ENCODE assay signal across 42 cellular contexts in genomic region chr12:53764630-53765029, GRCh38. TPM values are rescaled to one million over a fixed set of nuclear protein-coding genes. Genes with fewer than 3 reads are reported as not detected.
"Had no signal": no experiment of that assay in that cellular context is flagged by ENCODE, and none has a peak within 500 bp of the region (broad histone marks: within the 10 kb centered on the region; RNA-seq: fewer than 3 reads in every experiment).

No MANE protein-coding gene starts in this region.

- H3K36me3 Mint-ChIP-seq: activated naive CD4-positive, alpha-beta T cell treated with anti-CD3 and anti-CD28 coated beads, Interleukin-2, amount 10 ng/mL, durations not matched to agents 7 days and 5 days; activated naive CD4-positive, alpha-beta T cell treated with anti-CD3 and anti-CD28 coated beads, Interleukin-2, amount 50 U/mL, for 24 hours; activated naive CD4-positive, alpha-beta T cell treated with anti-CD3 and anti-CD28 coated beads, Interleukin-2, amount 50 U/mL, for 72 hours; activated naive CD8-positive, alpha-beta T cell; activated naive CD8-positive, alpha-beta T cell treated with anti-CD3 and anti-CD28 coated beads for 36 hours; activated naive CD8-positive, alpha-beta T cell treated with anti-CD3 and anti-CD28 coated beads, Interleukin-2, amount 10 ng/mL, durations not matched to agents 7 days and 5 days; brain had no signal

- H3K27ac Mint-ChIP-seq: activated naive CD4-positive, alpha-beta T cell treated with anti-CD3 and anti-CD28 coated beads for 36 hours; activated naive CD4-positive, alpha-beta T cell treated with anti-CD3 and anti-CD28 coated beads, Interleukin-2, amount 10 ng/mL, durations not matched to agents 7 days and 5 days; activated naive CD4-positive, alpha-beta T cell treated with anti-CD3 and anti-CD28 coated beads, Interleukin-2, amount 50 U/mL, for 24 hours; activated naive CD4-positive, alpha-beta T cell treated with anti-CD3 and anti-CD28 coated beads, Interleukin-2, amount 50 U/mL, for 72 hours; activated naive CD8-positive, alpha-beta T cell; activated naive CD8-positive, alpha-beta T cell treated with anti-CD3 and anti-CD28 coated beads for 36 hours; activated naive CD8-positive, alpha-beta T cell treated with anti-CD3 and anti-CD28 coated beads, Interleukin-2, amount 10 ng/mL, durations not matched to agents 7 days and 5 days; activated naive CD8-positive, alpha-beta T cell treated with anti-CD3 and anti-CD28 coated beads, Interleukin-2, amount 50 U/mL, for 24 hours; activated T-cell treated with anti-CD3 and anti-CD28 coated beads, Interleukin-2, amount 50 U/mL, for 72 hours; activated T-helper 1 cell treated with anti-CD3 and anti-CD28 coated beads, Interleukin-12 subunit alpha, Interleukin-12 subunit beta, Interleukin-2, Interleukin-4 antibody, amounts not matched to agents 30 ng/mL and 10 ng/mL and 1 ng/mL, durations not matched to agents 14 hours and 24 hours and 36 hours; activated T-helper 17 cell treated with anti-CD3 and anti-CD28 coated beads, Interleukin-2, amount 50 U/mL, for 72 hours; activated T-helper 2 cell treated with anti-CD3 and anti-CD28 coated beads, Interferon-gamma antibody, Interleukin-2, Interleukin-4, amounts not matched to agents 10 μg/mL and 5 μg/mL and 100 μg/mL, durations not matched to agents 14 hours and 24 hours and 36 hours; brain had no signal

- H3K4me1 ChIP-seq: adrenal gland, ascending aorta, body of pancreas, breast epithelium had no signal

- H3K4me1 Mint-ChIP-seq: activated naive CD4-positive, alpha-beta T cell treated with anti-CD3 and anti-CD28 coated beads, Interleukin-2, amount 10 ng/mL, durations not matched to agents 7 days and 5 days; activated naive CD4-positive, alpha-beta T cell treated with anti-CD3 and anti-CD28 coated beads, Interleukin-2, amount 50 U/mL, for 24 hours; activated naive CD8-positive, alpha-beta T cell treated with anti-CD3 and anti-CD28 coated beads for 36 hours; activated naive CD8-positive, alpha-beta T cell treated with anti-CD3 and anti-CD28 coated beads, Interleukin-2, amount 10 ng/mL, durations not matched to agents 7 days and 5 days; activated naive CD8-positive, alpha-beta T cell treated with anti-CD3 and anti-CD28 coated beads, Interleukin-2, amount 50 U/mL, for 24 hours; activated T-helper 17 cell treated with anti-CD3 and anti-CD28 coated beads, Interleukin-2, amount 50 U/mL, for 72 hours; brain; central memory CD8-positive, alpha-beta T cell had no signal

- H3K36me3 ChIP-seq: adrenal gland, ascending aorta, brain microvascular endothelial cell, breast epithelium, cardiac muscle cell had no signal

- DNase-seq: activated effector memory CD4-positive, alpha-beta T cell treated with anti-CD3 and anti-CD28 coated beads, Interleukin-2, amount 50 U/mL, for 16 hours; activated effector memory CD4-positive, alpha-beta T cell treated with Interleukin-2 at 50 U/mL for 16 hours; activated gamma-delta T cell; activated gamma-delta T cell treated with Interleukin-2 at 50 U/mL for 16 hours; activated naive CD4-positive, alpha-beta T cell; activated naive CD4-positive, alpha-beta T cell treated with anti-CD3 and anti-CD28 coated beads for 36 hours; activated naive CD4-positive, alpha-beta T cell treated with anti-CD3 and anti-CD28 coated beads, Interleukin-2, amount 10 ng/mL, durations not matched to agents 7 days and 5 days; activated naive CD4-positive, alpha-beta T cell treated with anti-CD3 and anti-CD28 coated beads, Interleukin-2, amount 50 U/mL, for 16 hours; activated naive CD4-positive, alpha-beta T cell treated with Interleukin-2 at 50 U/mL for 16 hours; activated naive CD8-positive, alpha-beta T cell treated with anti-CD3 and anti-CD28 coated beads for 36 hours; activated naive CD8-positive, alpha-beta T cell treated with anti-CD3 and anti-CD28 coated beads, Interleukin-2, amount 10 ng/mL, durations not matched to agents 7 days and 5 days; activated naive CD8-positive, alpha-beta T cell treated with anti-CD3 and anti-CD28 coated beads, Interleukin-2, amount 50 U/mL, for 24 hours; activated T-cell treated with anti-CD3 and anti-CD28 coated beads, Interleukin-2, amount 50 U/mL, for 4 hours; activated T-cell treated with anti-CD3 and anti-CD28 coated beads, Interleukin-2, amount 50 U/mL, for 48 hours; activated T-cell treated with anti-CD3 and anti-CD28 coated beads, Interleukin-2, amount 50 U/mL, for 72 hours; adrenal gland; amniotic stem cell; amygdala; anterior cingulate cortex; aorta; body of pancreas; brain microvascular endothelial cell; caudate nucleus; central memory CD4-positive, alpha-beta T cell; cerebellar nuclear complex had no signal

- H3K4me3 ChIP-seq: adrenal gland, ascending aorta, body of pancreas, breast epithelium, cardiac muscle cell had no signal

- H3K27me3 ChIP-seq: ascending aorta, body of pancreas had no signal

- FAIRE-seq: astrocyte, bronchial epithelial cell, colon had no signal

- H3K9me3 ChIP-seq: adrenal gland, ascending aorta, body of pancreas, breast epithelium had no signal

- ATAC-seq: activated naive CD4-positive, alpha-beta T cell treated with anti-CD3 and anti-CD28 coated beads, Interleukin-2, amount 50 U/mL, for 72 hours; activated naive CD8-positive, alpha-beta T cell treated with anti-CD3 and anti-CD28 coated beads, Interleukin-2, amount 50 U/mL, for 24 hours; activated T-cell treated with anti-CD3 and anti-CD28 coated beads, Interleukin-2, amount 50 U/mL, for 4 hours; activated T-helper 17 cell treated with anti-CD3 and anti-CD28 coated beads, Interleukin-2, amount 50 U/mL, for 72 hours; body of pancreas had no signal

- H3K4me3 Mint-ChIP-seq: activated naive CD4-positive, alpha-beta T cell treated with anti-CD3 and anti-CD28 coated beads for 36 hours; activated naive CD4-positive, alpha-beta T cell treated with anti-CD3 and anti-CD28 coated beads, Interleukin-2, amount 10 ng/mL, durations not matched to agents 7 days and 5 days; activated naive CD4-positive, alpha-beta T cell treated with anti-CD3 and anti-CD28 coated beads, Interleukin-2, amount 50 U/mL, for 24 hours; activated naive CD8-positive, alpha-beta T cell; activated naive CD8-positive, alpha-beta T cell treated with anti-CD3 and anti-CD28 coated beads for 36 hours; activated naive CD8-positive, alpha-beta T cell treated with anti-CD3 and anti-CD28 coated beads, Interleukin-2, amount 10 ng/mL, durations not matched to agents 7 days and 5 days; activated naive CD8-positive, alpha-beta T cell treated with anti-CD3 and anti-CD28 coated beads, Interleukin-2, amount 50 U/mL, for 24 hours; activated T-cell treated with anti-CD3 and anti-CD28 coated beads, Interleukin-2, amount 50 U/mL, for 4 hours; activated T-cell treated with anti-CD3 and anti-CD28 coated beads, Interleukin-2, amount 50 U/mL, for 72 hours; activated T-helper 1 cell treated with anti-CD3 and anti-CD28 coated beads, Interleukin-12 subunit alpha, Interleukin-12 subunit beta, Interleukin-2, Interleukin-4 antibody, amounts not matched to agents 30 ng/mL and 10 ng/mL and 1 ng/mL, durations not matched to agents 14 hours and 24 hours and 36 hours; activated T-helper 17 cell treated with anti-CD3 and anti-CD28 coated beads, Interleukin-2, amount 50 U/mL, for 72 hours; brain; central memory CD8-positive, alpha-beta T cell had no signal

- H3K27ac ChIP-seq: adrenal gland, ascending aorta, body of pancreas, brain microvascular endothelial cell, breast epithelium, cardiac muscle cell had no signal

- H3K9me3 Mint-ChIP-seq: activated naive CD4-positive, alpha-beta T cell treated with anti-CD3 and anti-CD28 coated beads for 36 hours; activated naive CD4-positive, alpha-beta T cell treated with anti-CD3 and anti-CD28 coated beads, Interleukin-2, amount 10 ng/mL, durations not matched to agents 7 days and 5 days; activated naive CD4-positive, alpha-beta T cell treated with anti-CD3 and anti-CD28 coated beads, Interleukin-2, amount 50 U/mL, for 24 hours; activated naive CD4-positive, alpha-beta T cell treated with anti-CD3 and anti-CD28 coated beads, Interleukin-2, amount 50 U/mL, for 72 hours; activated naive CD8-positive, alpha-beta T cell treated with anti-CD3 and anti-CD28 coated beads for 36 hours; activated naive CD8-positive, alpha-beta T cell treated with anti-CD3 and anti-CD28 coated beads, Interleukin-2, amount 10 ng/mL, durations not matched to agents 7 days and 5 days; activated naive CD8-positive, alpha-beta T cell treated with anti-CD3 and anti-CD28 coated beads, Interleukin-2, amount 50 U/mL, for 24 hours; activated T-cell treated with anti-CD3 and anti-CD28 coated beads, Interleukin-2, amount 50 U/mL, for 4 hours; activated T-cell treated with anti-CD3 and anti-CD28 coated beads, Interleukin-2, amount 50 U/mL, for 72 hours; activated T-helper 1 cell treated with anti-CD3 and anti-CD28 coated beads, Interleukin-12 subunit alpha, Interleukin-12 subunit beta, Interleukin-2, Interleukin-4 antibody, amounts not matched to agents 30 ng/mL and 10 ng/mL and 1 ng/mL, durations not matched to agents 14 hours and 24 hours and 36 hours; activated T-helper 17 cell treated with anti-CD3 and anti-CD28 coated beads, Interleukin-2, amount 50 U/mL, for 72 hours; activated T-helper 2 cell treated with anti-CD3 and anti-CD28 coated beads, Interferon-gamma antibody, Interleukin-2, Interleukin-4, amounts not matched to agents 10 μg/mL and 5 μg/mL and 100 μg/mL, durations not matched to agents 14 hours and 24 hours and 36 hours; central memory CD8-positive, alpha-beta T cell had no signal

RNA-seq across cellular contexts. Expression of gene CISTR, which starts 12.9 kb away (rescaled TPM):
- total RNA-seq: activated naive CD4-positive, alpha-beta T cell treated with anti-CD3 and anti-CD28 coated beads for 36 hours; activated naive CD4-positive, alpha-beta T cell treated with anti-CD3 and anti-CD28 coated beads, Interleukin-2, amount 50 U/mL, for 72 hours; activated naive CD8-positive, alpha-beta T cell treated with anti-CD3 and anti-CD28 coated beads for 36 hours; activated naive CD8-positive, alpha-beta T cell treated with anti-CD3 and anti-CD28 coated beads, Interleukin-2, amount 10 ng/mL, durations not matched to agents 7 days and 5 days; activated T-cell treated with anti-CD3 and anti-CD28 coated beads, Interleukin-2, amount 50 U/mL, for 4 hours; activated T-cell treated with anti-CD3 and anti-CD28 coated beads, Interleukin-2, amount 50 U/mL, for 72 hours; activated T-helper 1 cell treated with anti-CD3 and anti-CD28 coated beads, Interleukin-12 subunit alpha, Interleukin-12 subunit beta, Interleukin-2, Interleukin-4 antibody, amounts not matched to agents 30 ng/mL and 10 ng/mL and 1 ng/mL, durations not matched to agents 14 hours and 24 hours and 36 hours; activated T-helper 17 cell treated with anti-CD3 and anti-CD28 coated beads, Interleukin-2, amount 50 U/mL, for 72 hours; activated T-helper 2 cell treated with anti-CD3 and anti-CD28 coated beads, Interferon-gamma antibody, Interleukin-2, Interleukin-4, amounts not matched to agents 10 μg/mL and 5 μg/mL and 100 μg/mL, durations not matched to agents 14 hours and 24 hours and 36 hours; adrenal gland; aorta; ascending aorta; astrocyte; body of pancreas; breast epithelium; bronchial epithelial cell; cardiac muscle cell; cerebellum; chondrocyte had no signal
- polyA plus RNA-seq: adipose tissue, adrenal gland, aorta had no signal
